Comparison of ENCODE assay signal across 8 cellular contexts in the genomic region with DNA sequence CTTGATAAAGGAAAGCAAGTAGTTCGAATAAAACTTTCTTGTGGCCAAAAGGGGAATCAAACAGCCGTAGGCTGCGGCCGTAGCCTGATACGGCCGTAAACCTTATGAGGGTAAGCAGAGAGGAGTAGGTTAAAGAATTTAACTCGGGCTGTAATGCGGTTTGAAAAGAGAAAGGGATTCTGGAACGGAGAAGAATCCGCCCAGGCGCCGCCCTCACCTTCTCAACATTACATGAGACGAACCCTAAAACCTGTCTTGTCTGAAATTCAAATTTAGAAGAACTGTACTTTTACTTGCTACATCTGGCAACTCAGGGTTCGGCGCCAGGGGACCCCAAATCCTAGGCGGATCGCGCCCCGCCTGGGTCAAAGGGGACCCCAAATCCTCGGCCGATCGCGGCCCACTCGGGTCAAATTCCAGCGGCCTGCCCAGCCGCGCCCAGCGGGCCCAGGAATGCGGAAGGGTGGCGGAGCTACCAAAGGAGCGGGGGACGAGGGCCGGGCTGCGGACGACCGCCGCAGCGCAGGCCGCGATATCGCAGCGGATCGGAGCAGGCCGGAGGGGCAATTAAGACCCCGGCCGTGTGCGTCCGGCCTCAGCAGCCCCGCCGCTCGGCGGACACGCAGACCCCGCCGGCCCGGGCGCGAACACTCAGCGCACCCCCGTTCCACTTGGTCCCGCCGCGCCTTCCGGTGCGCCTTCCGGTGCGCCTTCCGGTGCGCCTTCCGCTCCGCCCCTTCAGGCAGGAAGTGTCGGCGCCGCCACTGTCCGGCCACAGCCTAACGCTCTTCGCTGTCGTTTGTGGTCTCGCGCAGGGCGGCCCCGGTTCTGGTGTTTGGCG. TPM values are rescaled to one million over a fixed set of nuclear protein-coding genes. Genes with fewer than 3 reads are reported as not detected.
A peak's percentile ranks its signal among the peaks of the same experiment; 100 is the strongest.
DNase-seq lines count a peak whose midpoint lies in the region; ATAC-seq and TF ChIP-seq lines count a peak whose summit lies in the region.

Gene MYL12B, plus strand, starts transcription at position 741 of the 841 bp plus-strand sequence. CDS start 10,766 bp downstream, outside the sequence.

- H3K27me3 Mint-ChIP-seq in GM23338 (ENCODE audit: insufficient read depth, low read depth, poor library complexity): peaks cover 6% of the 10 kb centered on the region
- H3K27me3 Mint-ChIP-seq in activated naive CD8-positive, alpha-beta T cell treated with anti-CD3 and anti-CD28 coated beads, Interleukin-2, amount 10 ng/mL, durations not matched to agents 7 days and 5 days: no peaks in the 10 kb centered on the region

- peak within 1 kb of the TSS; percentile 96 for H3K4me3 ChIP-seq in GM23338
- H3K4me3 ChIP-seq in SU-DHL-6 (ENCODE audit: insufficient read depth, low read length, poor library complexity, severe bottlenecking): peak within 1 kb of the TSS; percentile 96
- H3K4me3 ChIP-seq in cardiac muscle cell: peak within 1 kb of the TSS; percentile 71
- peak within 1 kb of the TSS; percentile 70 to 91 (median 84) for H3K4me3 ChIP-seq in upper lobe of left lung

- peak within 1 kb of the TSS; percentile 94 for H3K4me3 Mint-ChIP-seq in GM23338
- H3K4me3 Mint-ChIP-seq in activated naive CD8-positive, alpha-beta T cell treated with anti-CD3 and anti-CD28 coated beads, Interleukin-2, amount 10 ng/mL, durations not matched to agents 7 days and 5 days: peak within 1 kb of the TSS; percentile 99

- H3K36me3 ChIP-seq in GM23338 (ENCODE audit: insufficient read depth): no peaks in the 10 kb centered on the region; the same call in 1 of the 2 replicates
- peaks cover 11% of the 10 kb centered on the region; the same call in 1 of the 2 replicates for H3K36me3 ChIP-seq in SU-DHL-6 (ENCODE audit: low read length)
- H3K36me3 ChIP-seq in cardiac muscle cell: peaks cover 3% of the 10 kb centered on the region
- peaks cover 6 to 28% (median 10%) of the 10 kb centered on the region in 4 donors for H3K36me3 ChIP-seq in upper lobe of left lung

- H3K36me3 Mint-ChIP-seq in GM23338 (ENCODE audit: low read depth): peaks cover 18% of the 10 kb centered on the region
- peaks cover 37% of the 10 kb centered on the region for H3K36me3 Mint-ChIP-seq in activated naive CD8-positive, alpha-beta T cell treated with anti-CD3 and anti-CD28 coated beads, Interleukin-2, amount 10 ng/mL, durations not matched to agents 7 days and 5 days

- H3K9me2 ChIP-seq in GM23338 (ENCODE audit: insufficient read depth): no peaks in the 10 kb centered on the region
- H3K9me2 ChIP-seq in SU-DHL-6 (replicated peaks; ENCODE audit: insufficient read depth, low read length): no peaks in the 10 kb centered on the region

- WGBS in upper lobe of left lung, 2 donors: 0 to 2% methylated on average over 48 to 49 of the region's 83 CpGs

- H3K4me2 ChIP-seq in GM23338 (peak within 1 kb of the TSS; percentile 96), SU-DHL-6 (ENCODE audit: low read depth, low read length, poor library complexity, severe bottlenecking) (peak within 1 kb of the TSS; percentile 95)

- peaks cover 42% of the 10 kb centered on the region for H3K79me2 ChIP-seq in GM23338 (replicated peaks; ENCODE audit: insufficient read depth)
- H3K79me2 ChIP-seq in SU-DHL-6 (ENCODE audit: insufficient read depth, low read length): peaks cover 46% of the 10 kb centered on the region

- H2AFZ ChIP-seq in GM23338 (peak within 1 kb of the TSS; percentile 85; the same call in 1 of the 2 replicates), SU-DHL-6 (ENCODE audit: low read depth, low read length, severe bottlenecking) (peak within 1 kb of the TSS; percentile 85)

- H3F3A ChIP-seq in GM23338 (replicated peaks; ENCODE audit: low read depth): no peaks in the 10 kb centered on the region
- peaks cover 25% of the 10 kb centered on the region; the same call in 1 of the 2 replicates for H3F3A ChIP-seq in SU-DHL-6 (ENCODE audit: insufficient read depth)

- H3K9me3 ChIP-seq in SU-DHL-6 (ENCODE audit: insufficient read depth, low read length) (no peaks in the 10 kb centered on the region), cardiac muscle cell (ENCODE audit: low read depth) (no peaks in the 10 kb centered on the region), upper lobe of left lung (no peaks in the 10 kb centered on the region)

- ATAC-seq in GM23338: peak; percentile 83
- peak; percentile 69 for ATAC-seq in activated naive CD8-positive, alpha-beta T cell treated with anti-CD3 and anti-CD28 coated beads, Interleukin-2, amount 10 ng/mL, durations not matched to agents 7 days and 5 days (ENCODE audit: low read depth)
- peak; percentile 93 to 97 for ATAC-seq in upper lobe of left lung (ENCODE audit: low FRiP score in 2 of 2)

- POLR2A ChIA-PET in activated naive CD8-positive, alpha-beta T cell treated with anti-CD3 and anti-CD28 coated beads, Interleukin-2, amount 10 ng/mL, durations not matched to agents 7 days and 5 days (lab: Charles Lee): interaction anchor here (1.0 to 3.5 kb wide), 12 partner anchors 12 to 360 kb away, joined by 3 to 159 read pairs (median 4); partner anchors contain the start of genes MYL12A and TGIF1

- peak in 1 of 4 donors; percentile 6 for TF ChIP-seq EP300 in upper lobe of left lung (IDR thresholded peaks at IDR 0.05)

- H3K4me1 ChIP-seq in GM23338 (ENCODE audit: insufficient read depth) (peaks cover 14% of the 10 kb centered on the region), cardiac muscle cell (ENCODE audit: low read depth) (peaks cover 28% of the 10 kb centered on the region), upper lobe of left lung (peaks cover 47 to 55% (median 52%) of the 10 kb centered on the region in 4 donors)

- peaks cover 47% of the 10 kb centered on the region for H3K4me1 Mint-ChIP-seq in GM23338
- H3K4me1 Mint-ChIP-seq in activated naive CD8-positive, alpha-beta T cell treated with anti-CD3 and anti-CD28 coated beads, Interleukin-2, amount 10 ng/mL, durations not matched to agents 7 days and 5 days: peaks cover 55% of the 10 kb centered on the region

- peak within 1 kb of the TSS; percentile 78 for H3K9ac ChIP-seq in SU-DHL-6 (ENCODE audit: low read length)

- no peak for TF ChIP-seq CTCF in GM23338 (conservative IDR thresholded peaks at IDR 0.05; ENCODE audit: low read depth in 2 of 2)
- no peak for TF ChIP-seq CTCF in SU-DHL-6 (IDR thresholded peaks at IDR 0.05; ENCODE audit: insufficient read depth, low read length, poor library complexity, severe bottlenecking)
- TF ChIP-seq CTCF in cardiac muscle cell (IDR thresholded peaks at IDR 0.05; ENCODE audit: low read depth, low read length): no peak
- TF ChIP-seq CTCF in upper lobe of left lung (IDR thresholded peaks at IDR 0.05): peak in 4 of 6 experiments; percentile 19 to 48 (median 40)

- TF ChIP-seq POLR2A in upper lobe of left lung (IDR thresholded peaks at IDR 0.05): peak; percentile 52 to 94 (median 74)

- DNase-seq in GF-D8 (lab: John Stamatoyannopoulos, UW): peak; percentile 75
- peak; percentile 92 for DNase-seq in GM23338 (ENCODE audit: low spot score)
- DNase-seq in LHCN-M2 (ENCODE audit: low read depth): peak; percentile 81
- DNase-seq in activated naive CD8-positive, alpha-beta T cell treated with anti-CD3 and anti-CD28 coated beads, Interleukin-2, amount 10 ng/mL, durations not matched to agents 7 days and 5 days: peak; percentile 87
- peak; percentile 84 to 91 for DNase-seq in cardiac muscle cell (ENCODE audit: low read depth in 1 of 2, low spot score in 1 of 2)
- peak; percentile 65 for DNase-seq in pons (ENCODE audit: low spot score)
- DNase-seq in upper lobe of left lung: peak; percentile 83 to 96

- H4K20me1 ChIP-seq in GM23338 (replicated peaks; ENCODE audit: insufficient read depth): peaks cover 28% of the 10 kb centered on the region
- H4K20me1 ChIP-seq in SU-DHL-6 (ENCODE audit: low read depth, low read length): peaks cover 17% of the 10 kb centered on the region

- H3K27ac Mint-ChIP-seq in GM23338: peak within 1 kb of the TSS; percentile 97
- peak within 1 kb of the TSS; percentile 100 for H3K27ac Mint-ChIP-seq in activated naive CD8-positive, alpha-beta T cell treated with anti-CD3 and anti-CD28 coated beads, Interleukin-2, amount 10 ng/mL, durations not matched to agents 7 days and 5 days

- H3K27ac ChIP-seq in GM23338 (ENCODE audit: low read depth): peak within 1 kb of the TSS; percentile 91
- peak within 1 kb of the TSS; percentile 75 for H3K27ac ChIP-seq in SU-DHL-6 (ENCODE audit: low read depth, low read length)
- peak within 1 kb of the TSS; percentile 99 for H3K27ac ChIP-seq in cardiac muscle cell
- H3K27ac ChIP-seq in upper lobe of left lung: peak within 1 kb of the TSS; percentile 92 to 99 (median 98)

- H3K27me3 ChIP-seq in GM23338 (ENCODE audit: insufficient read depth): no peaks in the 10 kb centered on the region
- no peaks in the 10 kb centered on the region for H3K27me3 ChIP-seq in SU-DHL-6 (ENCODE audit: low read length)
- H3K27me3 ChIP-seq in cardiac muscle cell: no peaks in the 10 kb centered on the region
- H3K27me3 ChIP-seq in upper lobe of left lung: no peaks in the 10 kb centered on the region

- no peaks in the 10 kb centered on the region for H3K9me3 Mint-ChIP-seq in GM23338
- no peaks in the 10 kb centered on the region for H3K9me3 Mint-ChIP-seq in activated naive CD8-positive, alpha-beta T cell treated with anti-CD3 and anti-CD28 coated beads, Interleukin-2, amount 10 ng/mL, durations not matched to agents 7 days and 5 days

RNA-seq across cellular contexts. Expression of gene MYL12B, which starts in this region (rescaled TPM):
- total RNA-seq in GM23338 (2014; rRNA removed; shearing (Covaris generic)): 152 and 165 TPM in 2 replicates
- polyA plus RNA-seq in GM23338 (2016; fragmentation: Nextera tagmentation; extraction: Ambion mirVana) (282 and 330 TPM in 2 replicates), cardiac muscle cell (211 and 299 TPM in 2 replicates)
- total RNA-seq in LHCN-M2 (2014; rRNA removed) (378 and 399 TPM in 2 replicates), cardiac muscle cell (74.8 and 137 TPM in 2 replicates), upper lobe of left lung (100 to 1,000 TPM in 5 of 6 donors, 10 to 100 TPM in 1; 93.2 to 451 (median 361) TPM)
- 781 TPM for polyA plus RNA-seq in LHCN-M2 (2012)
- 100 to 1,000 TPM; 354 to 358 TPM for total RNA-seq in activated naive CD8-positive, alpha-beta T cell treated with anti-CD3 and anti-CD28 coated beads, Interleukin-2, amount 10 ng/mL, durations not matched to agents 7 days and 5 days

Comparison
In these comparisons a context has a peak if more than half of its experiments do, and no peak if none do; other contexts are left out.
1. Peak in every context shown above with its lines: DNase-seq, ATAC-seq, H3K4me3 ChIP-seq and H3K27ac ChIP-seq.
2. CTCF ChIP-seq: peak in upper lobe of left lung (4 of 6); none in GM23338 (0 of 2), SU-DHL-6 (single experiment) and cardiac muscle cell (single experiment).